ENCODE assay signal across 1 cellular context in the genomic region with DNA sequence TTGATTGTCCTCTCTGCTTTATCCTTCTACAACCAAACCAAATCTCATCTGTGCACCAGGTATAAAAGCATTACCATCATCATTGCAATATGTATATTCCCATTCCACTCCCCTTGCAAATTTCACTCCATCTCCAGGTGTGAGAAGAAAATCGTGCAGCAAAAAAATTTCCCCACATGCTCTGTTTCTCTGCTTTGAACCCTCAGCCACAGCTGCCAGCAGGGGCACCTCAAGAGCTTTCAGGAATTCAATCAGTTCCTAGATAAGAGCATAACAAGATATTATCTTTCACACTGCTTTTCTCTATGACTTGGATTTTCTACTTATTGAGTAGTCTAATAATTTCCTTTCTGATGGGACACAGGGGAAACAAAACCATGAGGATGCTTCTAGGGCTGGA.
TF ChIP-seq lines count a peak whose summit lies in the region.

No MANE protein-coding gene starts in this region.

TF ChIP-seq in SK-N-SH, 30 proteins besides CTCF, POLR2A, EP300 and RAD21 (continued from another document):
- TF ChIP-seq, protein P1, sequence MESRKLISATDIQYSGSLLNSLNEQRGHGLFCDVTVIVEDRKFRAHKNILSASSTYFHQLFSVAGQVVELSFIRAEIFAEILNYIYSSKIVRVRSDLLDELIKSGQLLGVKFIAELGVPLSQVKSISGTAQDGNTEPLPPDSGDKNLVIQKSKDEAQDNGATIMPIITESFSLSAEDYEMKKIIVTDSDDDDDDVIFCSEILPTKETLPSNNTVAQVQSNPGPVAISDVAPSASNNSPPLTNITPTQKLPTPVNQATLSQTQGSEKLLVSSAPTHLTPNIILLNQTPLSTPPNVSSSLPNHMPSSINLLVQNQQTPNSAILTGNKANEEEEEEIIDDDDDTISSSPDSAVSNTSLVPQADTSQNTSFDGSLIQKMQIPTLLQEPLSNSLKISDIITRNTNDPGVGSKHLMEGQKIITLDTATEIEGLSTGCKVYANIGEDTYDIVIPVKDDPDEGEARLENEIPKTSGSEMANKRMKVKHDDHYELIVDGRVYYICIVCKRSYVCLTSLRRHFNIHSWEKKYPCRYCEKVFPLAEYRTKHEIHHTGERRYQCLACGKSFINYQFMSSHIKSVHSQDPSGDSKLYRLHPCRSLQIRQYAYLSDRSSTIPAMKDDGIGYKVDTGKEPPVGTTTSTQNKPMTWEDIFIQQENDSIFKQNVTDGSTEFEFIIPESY (IDR thresholded peaks at IDR 0.05; ENCODE audit: borderline replicate concordance, low read depth), result no peak
- TF ChIP-seq JUND (IDR thresholded peaks at IDR 0.05), result no peak
- TF ChIP-seq ELF1 (IDR thresholded peaks at IDR 0.05), result no peak
- TF ChIP-seq, protein P2, sequence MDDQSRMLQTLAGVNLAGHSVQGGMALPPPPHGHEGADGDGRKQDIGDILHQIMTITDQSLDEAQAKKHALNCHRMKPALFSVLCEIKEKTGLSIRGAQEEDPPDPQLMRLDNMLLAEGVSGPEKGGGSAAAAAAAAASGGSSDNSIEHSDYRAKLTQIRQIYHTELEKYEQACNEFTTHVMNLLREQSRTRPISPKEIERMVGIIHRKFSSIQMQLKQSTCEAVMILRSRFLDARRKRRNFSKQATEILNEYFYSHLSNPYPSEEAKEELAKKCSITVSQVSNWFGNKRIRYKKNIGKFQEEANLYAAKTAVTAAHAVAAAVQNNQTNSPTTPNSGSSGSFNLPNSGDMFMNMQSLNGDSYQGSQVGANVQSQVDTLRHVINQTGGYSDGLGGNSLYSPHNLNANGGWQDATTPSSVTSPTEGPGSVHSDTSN (IDR thresholded peaks at IDR 0.05), result no peak
